Comparison of ENCODE assay signal across 26 cellular contexts in genomic region chr18:78794031-78794430, GRCh38.
"Had no signal": no experiment of that assay in that cellular context is flagged by ENCODE, and none has a peak within 500 bp of the region (broad histone marks: within the 10 kb centered on the region; RNA-seq: fewer than 3 reads in every experiment).

No MANE protein-coding gene starts in this region.

- H3K4me3 ChIP-seq: ovary, prostate gland, smooth muscle cell, suprapubic skin, tibial nerve had no signal

- DNase-seq: activated CD4-positive, alpha-beta memory T cell treated with anti-CD3 and anti-CD28 coated beads for 36 hours; activated CD4-positive, alpha-beta T cell treated with anti-CD3 and anti-CD28 coated beads, Interleukin-2, amount 10 ng/mL, durations not matched to agents 24 days and 14 days; activated CD4-positive, CD25-positive, alpha-beta regulatory T cell treated with anti-CD3 and anti-CD28 coated beads, Interleukin-2, amount 50 U/mL, for 72 hours; activated CD8-positive, alpha-beta memory T cell treated with anti-CD3 and anti-CD28 coated beads, Interleukin-2, amount 50 U/mL, for 4 hours; activated gamma-delta T cell treated with Interleukin-2 at 50 U/mL for 16 hours; activated naive CD4-positive, alpha-beta T cell treated with anti-CD3 and anti-CD28 coated beads, Interleukin-2, amount 50 U/mL, for 16 hours; activated T-cell treated with anti-CD3 and anti-CD28 coated beads, Interleukin-2, amount 50 U/mL, for 1 hour; amniotic stem cell; brain microvascular endothelial cell; caudate nucleus; cortex of kidney; effector memory CD8-positive, alpha-beta T cell; head of caudate nucleus; hippocampal formation; left cardiac atrium; mammary epithelial cell; naive B cell; ovary; retina; stimulated activated CD4-positive, alpha-beta T cell treated with anti-CD3 and anti-CD28 coated beads, Interleukin-15, amount 100 ng/mL, for 24 hours; stimulated activated naive CD4-positive, alpha-beta T cell; T-helper 9 cell had no signal

- H3K9me3 ChIP-seq: ovary, prostate gland, suprapubic skin, tibial nerve had no signal

- H3K4me1 ChIP-seq: prostate gland, suprapubic skin, tibial nerve had no signal

- H3K27ac ChIP-seq: brain microvascular endothelial cell, ovary, prostate gland, suprapubic skin, tibial nerve had no signal

- H3K36me3 ChIP-seq: brain microvascular endothelial cell, ovary, prostate gland, suprapubic skin, tibial nerve had no signal

- H3K27me3 ChIP-seq: brain microvascular endothelial cell, ovary, tibial nerve had no signal
